ENCODE assay signal across 1 cellular context in the genomic region with DNA sequence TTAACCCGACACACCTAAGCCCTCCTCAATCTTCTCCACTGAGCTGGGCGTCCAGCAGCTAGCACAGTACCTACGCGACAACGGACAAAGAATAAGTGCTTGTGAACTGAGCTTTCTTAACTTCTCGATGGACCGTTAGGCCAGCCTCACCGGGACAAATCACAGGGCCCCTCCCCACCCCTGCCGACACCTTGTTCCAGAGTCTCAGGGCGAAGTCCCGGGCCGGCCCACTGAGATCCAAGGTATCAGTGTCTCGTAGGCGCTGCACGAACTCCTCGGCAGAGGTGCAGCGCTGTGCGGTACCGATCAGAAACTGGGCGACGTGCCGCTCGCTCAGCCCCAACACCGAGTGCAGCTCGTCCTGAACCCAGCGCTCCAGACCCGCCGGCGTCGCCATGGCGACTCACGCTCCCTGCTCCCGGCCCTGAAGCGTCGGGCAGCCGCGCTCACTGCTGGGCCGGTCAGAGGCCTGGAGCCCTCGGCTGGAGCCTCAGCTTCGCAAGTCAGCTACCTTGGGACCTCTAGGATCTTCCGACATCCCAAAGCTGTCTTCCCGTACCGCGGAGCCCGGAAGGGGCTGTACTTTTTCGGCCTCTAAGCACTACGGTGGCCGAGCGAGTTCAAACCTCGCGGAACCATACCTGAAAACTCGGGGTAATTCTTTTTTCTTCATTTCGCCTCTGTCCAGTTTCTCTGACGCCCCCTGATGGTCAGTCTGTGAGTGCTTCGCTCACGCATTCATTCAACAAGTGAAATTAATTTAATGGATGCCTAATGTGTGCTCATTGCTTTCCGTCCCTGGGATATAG.
TF ChIP-seq lines count a peak whose summit lies in the region.

A gene (minus strand): TSS at position 562 of the 809 bp plus-strand sequence. CDS start 165 bp downstream, at position 397.

TF ChIP-seq in GM12878, 131 proteins besides CTCF, POLR2A, EP300 and RAD21 (continued from another document):
- TF ChIP-seq, protein P1, sequence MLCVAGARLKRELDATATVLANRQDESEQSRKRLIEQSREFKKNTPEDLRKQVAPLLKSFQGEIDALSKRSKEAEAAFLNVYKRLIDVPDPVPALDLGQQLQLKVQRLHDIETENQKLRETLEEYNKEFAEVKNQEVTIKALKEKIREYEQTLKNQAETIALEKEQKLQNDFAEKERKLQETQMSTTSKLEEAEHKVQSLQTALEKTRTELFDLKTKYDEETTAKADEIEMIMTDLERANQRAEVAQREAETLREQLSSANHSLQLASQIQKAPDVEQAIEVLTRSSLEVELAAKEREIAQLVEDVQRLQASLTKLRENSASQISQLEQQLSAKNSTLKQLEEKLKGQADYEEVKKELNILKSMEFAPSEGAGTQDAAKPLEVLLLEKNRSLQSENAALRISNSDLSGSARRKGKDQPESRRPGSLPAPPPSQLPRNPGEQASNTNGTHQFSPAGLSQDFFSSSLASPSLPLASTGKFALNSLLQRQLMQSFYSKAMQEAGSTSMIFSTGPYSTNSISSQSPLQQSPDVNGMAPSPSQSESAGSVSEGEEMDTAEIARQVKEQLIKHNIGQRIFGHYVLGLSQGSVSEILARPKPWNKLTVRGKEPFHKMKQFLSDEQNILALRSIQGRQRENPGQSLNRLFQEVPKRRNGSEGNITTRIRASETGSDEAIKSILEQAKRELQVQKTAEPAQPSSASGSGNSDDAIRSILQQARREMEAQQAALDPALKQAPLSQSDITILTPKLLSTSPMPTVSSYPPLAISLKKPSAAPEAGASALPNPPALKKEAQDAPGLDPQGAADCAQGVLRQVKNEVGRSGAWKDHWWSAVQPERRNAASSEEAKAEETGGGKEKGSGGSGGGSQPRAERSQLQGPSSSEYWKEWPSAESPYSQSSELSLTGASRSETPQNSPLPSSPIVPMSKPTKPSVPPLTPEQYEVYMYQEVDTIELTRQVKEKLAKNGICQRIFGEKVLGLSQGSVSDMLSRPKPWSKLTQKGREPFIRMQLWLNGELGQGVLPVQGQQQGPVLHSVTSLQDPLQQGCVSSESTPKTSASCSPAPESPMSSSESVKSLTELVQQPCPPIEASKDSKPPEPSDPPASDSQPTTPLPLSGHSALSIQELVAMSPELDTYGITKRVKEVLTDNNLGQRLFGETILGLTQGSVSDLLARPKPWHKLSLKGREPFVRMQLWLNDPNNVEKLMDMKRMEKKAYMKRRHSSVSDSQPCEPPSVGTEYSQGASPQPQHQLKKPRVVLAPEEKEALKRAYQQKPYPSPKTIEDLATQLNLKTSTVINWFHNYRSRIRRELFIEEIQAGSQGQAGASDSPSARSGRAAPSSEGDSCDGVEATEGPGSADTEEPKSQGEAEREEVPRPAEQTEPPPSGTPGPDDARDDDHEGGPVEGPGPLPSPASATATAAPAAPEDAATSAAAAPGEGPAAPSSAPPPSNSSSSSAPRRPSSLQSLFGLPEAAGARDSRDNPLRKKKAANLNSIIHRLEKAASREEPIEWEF (IDR thresholded peaks at IDR 0.05; ENCODE audit: insufficient replicate concordance, low read depth, low read length) = no peak
- TF ChIP-seq FOXM1 (IDR thresholded peaks at IDR 0.05; ENCODE audit: low read depth, low read length) = no peak
- peak; percentile 10 for TF ChIP-seq SP1 (IDR thresholded peaks at IDR 0.05; ENCODE audit: low read depth, low read length)
- TF ChIP-seq, protein P2, sequence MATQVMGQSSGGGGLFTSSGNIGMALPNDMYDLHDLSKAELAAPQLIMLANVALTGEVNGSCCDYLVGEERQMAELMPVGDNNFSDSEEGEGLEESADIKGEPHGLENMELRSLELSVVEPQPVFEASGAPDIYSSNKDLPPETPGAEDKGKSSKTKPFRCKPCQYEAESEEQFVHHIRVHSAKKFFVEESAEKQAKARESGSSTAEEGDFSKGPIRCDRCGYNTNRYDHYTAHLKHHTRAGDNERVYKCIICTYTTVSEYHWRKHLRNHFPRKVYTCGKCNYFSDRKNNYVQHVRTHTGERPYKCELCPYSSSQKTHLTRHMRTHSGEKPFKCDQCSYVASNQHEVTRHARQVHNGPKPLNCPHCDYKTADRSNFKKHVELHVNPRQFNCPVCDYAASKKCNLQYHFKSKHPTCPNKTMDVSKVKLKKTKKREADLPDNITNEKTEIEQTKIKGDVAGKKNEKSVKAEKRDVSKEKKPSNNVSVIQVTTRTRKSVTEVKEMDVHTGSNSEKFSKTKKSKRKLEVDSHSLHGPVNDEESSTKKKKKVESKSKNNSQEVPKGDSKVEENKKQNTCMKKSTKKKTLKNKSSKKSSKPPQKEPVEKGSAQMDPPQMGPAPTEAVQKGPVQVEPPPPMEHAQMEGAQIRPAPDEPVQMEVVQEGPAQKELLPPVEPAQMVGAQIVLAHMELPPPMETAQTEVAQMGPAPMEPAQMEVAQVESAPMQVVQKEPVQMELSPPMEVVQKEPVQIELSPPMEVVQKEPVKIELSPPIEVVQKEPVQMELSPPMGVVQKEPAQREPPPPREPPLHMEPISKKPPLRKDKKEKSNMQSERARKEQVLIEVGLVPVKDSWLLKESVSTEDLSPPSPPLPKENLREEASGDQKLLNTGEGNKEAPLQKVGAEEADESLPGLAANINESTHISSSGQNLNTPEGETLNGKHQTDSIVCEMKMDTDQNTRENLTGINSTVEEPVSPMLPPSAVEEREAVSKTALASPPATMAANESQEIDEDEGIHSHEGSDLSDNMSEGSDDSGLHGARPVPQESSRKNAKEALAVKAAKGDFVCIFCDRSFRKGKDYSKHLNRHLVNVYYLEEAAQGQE (IDR thresholded peaks at IDR 0.05; ENCODE audit: low read depth, low read length) = no peak; the same call in 1 of the 2 replicates
- no peak for TF ChIP-seq ZNF274 (IDR thresholded peaks at IDR 0.05; ENCODE audit: insufficient read depth, insufficient read length)
- no peak for TF ChIP-seq KDM1A (IDR thresholded peaks at IDR 0.05; ENCODE audit: borderline replicate concordance)
- 0 out of 2 replicates have a peak, but pooled peaks have one; percentile 45 for TF ChIP-seq ZBED1 (IDR thresholded peaks at IDR 0.05; ENCODE audit: borderline replicate concordance)
- TF ChIP-seq FOS (IDR thresholded peaks at IDR 0.05; ENCODE audit: borderline replicate concordance, extremely low read depth, insufficient read length) = no peak
- peak; percentile 14 to 41; a peak in 1 of 4 replicates for TF ChIP-seq BHLHE40 (IDR thresholded peaks at IDR 0.05; ENCODE audit: borderline replicate concordance in 1 of 2, low read depth in 2 of 2, low read length in 1 of 2)
- no peak for TF ChIP-seq MEF2B (IDR thresholded peaks at IDR 0.05; ENCODE audit: partially characterized antibody, poor library complexity, severe bottlenecking)
- no peak for TF ChIP-seq ESRRA (IDR thresholded peaks at IDR 0.05; ENCODE audit: low read length)
- TF ChIP-seq, protein P3, sequence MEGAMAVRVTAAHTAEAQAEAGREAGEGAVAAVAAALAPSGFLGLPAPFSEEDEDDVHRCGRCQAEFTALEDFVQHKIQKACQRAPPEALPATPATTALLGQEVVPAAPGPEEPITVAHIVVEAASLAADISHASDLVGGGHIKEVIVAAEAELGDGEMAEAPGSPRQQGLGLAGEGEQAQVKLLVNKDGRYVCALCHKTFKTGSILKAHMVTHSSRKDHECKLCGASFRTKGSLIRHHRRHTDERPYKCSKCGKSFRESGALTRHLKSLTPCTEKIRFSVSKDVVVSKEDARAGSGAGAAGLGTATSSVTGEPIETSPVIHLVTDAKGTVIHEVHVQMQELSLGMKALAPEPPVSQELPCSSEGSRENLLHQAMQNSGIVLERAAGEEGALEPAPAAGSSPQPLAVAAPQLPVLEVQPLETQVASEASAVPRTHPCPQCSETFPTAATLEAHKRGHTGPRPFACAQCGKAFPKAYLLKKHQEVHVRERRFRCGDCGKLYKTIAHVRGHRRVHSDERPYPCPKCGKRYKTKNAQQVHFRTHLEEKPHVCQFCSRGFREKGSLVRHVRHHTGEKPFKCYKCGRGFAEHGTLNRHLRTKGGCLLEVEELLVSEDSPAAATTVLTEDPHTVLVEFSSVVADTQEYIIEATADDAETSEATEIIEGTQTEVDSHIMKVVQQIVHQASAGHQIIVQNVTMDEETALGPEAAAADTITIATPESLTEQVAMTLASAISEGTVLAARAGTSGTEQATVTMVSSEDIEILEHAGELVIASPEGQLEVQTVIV (IDR thresholded peaks at IDR 0.05; ENCODE audit: borderline replicate concordance, partially characterized antibody) = peak; percentile 69
- TF ChIP-seq, protein P4, sequence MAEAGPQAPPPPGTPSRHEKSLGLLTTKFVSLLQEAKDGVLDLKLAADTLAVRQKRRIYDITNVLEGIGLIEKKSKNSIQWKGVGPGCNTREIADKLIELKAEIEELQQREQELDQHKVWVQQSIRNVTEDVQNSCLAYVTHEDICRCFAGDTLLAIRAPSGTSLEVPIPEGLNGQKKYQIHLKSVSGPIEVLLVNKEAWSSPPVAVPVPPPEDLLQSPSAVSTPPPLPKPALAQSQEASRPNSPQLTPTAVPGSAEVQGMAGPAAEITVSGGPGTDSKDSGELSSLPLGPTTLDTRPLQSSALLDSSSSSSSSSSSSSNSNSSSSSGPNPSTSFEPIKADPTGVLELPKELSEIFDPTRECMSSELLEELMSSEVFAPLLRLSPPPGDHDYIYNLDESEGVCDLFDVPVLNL (IDR thresholded peaks at IDR 0.05; ENCODE audit: low read depth, low read length) = no peak
